Comparison of ENCODE assay signal across 2 cellular contexts in the genomic region with DNA sequence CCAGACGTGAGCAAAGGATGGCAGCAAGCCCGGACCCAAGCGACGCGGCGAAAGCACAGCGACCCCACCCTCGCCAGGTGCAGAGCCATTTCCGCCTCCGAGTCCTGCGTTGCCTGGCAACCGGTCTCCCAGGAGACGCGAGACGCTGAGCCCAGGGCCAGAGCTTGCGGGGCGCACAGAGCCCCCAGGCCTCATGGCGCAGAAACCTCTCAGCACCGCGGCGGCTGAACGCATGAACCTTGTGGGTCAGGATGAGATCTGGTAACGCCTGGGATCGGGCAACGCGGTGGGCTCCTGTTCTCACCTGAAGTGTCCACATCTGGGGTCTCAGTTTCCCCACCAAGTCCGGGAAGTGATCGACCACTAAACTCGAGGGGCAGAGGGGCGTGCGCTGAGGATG.
TF ChIP-seq lines count a peak whose summit lies in the region.

No MANE protein-coding gene starts in this region.

TF ChIP-seq in H1, 55 proteins besides CTCF, POLR2A, EP300 and RAD21 (continued from another document):
- TF ChIP-seq, protein P1, sequence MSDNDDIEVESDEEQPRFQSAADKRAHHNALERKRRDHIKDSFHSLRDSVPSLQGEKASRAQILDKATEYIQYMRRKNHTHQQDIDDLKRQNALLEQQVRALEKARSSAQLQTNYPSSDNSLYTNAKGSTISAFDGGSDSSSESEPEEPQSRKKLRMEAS (IDR thresholded peaks at IDR 0.05) = peak; percentile 71
- TF ChIP-seq TCF12 (IDR thresholded peaks at IDR 0.05; ENCODE audit: low read depth, low read length) (peak; percentile 81; the same call in 1 of the 2 replicates), SIN3A (conservative IDR thresholded peaks at IDR 0.05 in 1 of 2, IDR thresholded peaks at IDR 0.05 in 1 of 2; ENCODE audit: low read depth in 1 of 2, low read length in 2 of 2) (peak; percentile 99 to 100), YY1 (IDR thresholded peaks at IDR 0.05; ENCODE audit: low read depth, low read length) (peak; percentile 50; the same call in 1 of the 2 replicates), JUND (IDR thresholded peaks at IDR 0.05; ENCODE audit: low read length) (no peak), EZH2 (IDR thresholded peaks at IDR 0.05; ENCODE audit: low read depth, low read length, severe bottlenecking) (no peak), SAP30 (IDR thresholded peaks at IDR 0.05; ENCODE audit: insufficient read depth, insufficient replicate concordance, low read length) (no peak), JUN (IDR thresholded peaks at IDR 0.05; ENCODE audit: low read depth, low read length) (no peak), FOSL1 (IDR thresholded peaks at IDR 0.05; ENCODE audit: insufficient read depth, low read depth, low read length) (no peak), HDAC2 (IDR thresholded peaks at IDR 0.05; ENCODE audit: borderline replicate concordance in 1 of 2, low read depth in 2 of 2, low read length in 2 of 2) (0 out of 4 replicates have a peak, but pooled peaks of 1 of the 2 experiments have one; percentile 45)

TF ChIP-seq in neural cell, 6 proteins besides CTCF, POLR2A, EP300 and RAD21 (continued from another document):
- peak; percentile 46 for TF ChIP-seq MXI1 (conservative IDR thresholded peaks at IDR 0.05; ENCODE audit: poor library complexity, severe bottlenecking)
- TF ChIP-seq, protein P2, sequence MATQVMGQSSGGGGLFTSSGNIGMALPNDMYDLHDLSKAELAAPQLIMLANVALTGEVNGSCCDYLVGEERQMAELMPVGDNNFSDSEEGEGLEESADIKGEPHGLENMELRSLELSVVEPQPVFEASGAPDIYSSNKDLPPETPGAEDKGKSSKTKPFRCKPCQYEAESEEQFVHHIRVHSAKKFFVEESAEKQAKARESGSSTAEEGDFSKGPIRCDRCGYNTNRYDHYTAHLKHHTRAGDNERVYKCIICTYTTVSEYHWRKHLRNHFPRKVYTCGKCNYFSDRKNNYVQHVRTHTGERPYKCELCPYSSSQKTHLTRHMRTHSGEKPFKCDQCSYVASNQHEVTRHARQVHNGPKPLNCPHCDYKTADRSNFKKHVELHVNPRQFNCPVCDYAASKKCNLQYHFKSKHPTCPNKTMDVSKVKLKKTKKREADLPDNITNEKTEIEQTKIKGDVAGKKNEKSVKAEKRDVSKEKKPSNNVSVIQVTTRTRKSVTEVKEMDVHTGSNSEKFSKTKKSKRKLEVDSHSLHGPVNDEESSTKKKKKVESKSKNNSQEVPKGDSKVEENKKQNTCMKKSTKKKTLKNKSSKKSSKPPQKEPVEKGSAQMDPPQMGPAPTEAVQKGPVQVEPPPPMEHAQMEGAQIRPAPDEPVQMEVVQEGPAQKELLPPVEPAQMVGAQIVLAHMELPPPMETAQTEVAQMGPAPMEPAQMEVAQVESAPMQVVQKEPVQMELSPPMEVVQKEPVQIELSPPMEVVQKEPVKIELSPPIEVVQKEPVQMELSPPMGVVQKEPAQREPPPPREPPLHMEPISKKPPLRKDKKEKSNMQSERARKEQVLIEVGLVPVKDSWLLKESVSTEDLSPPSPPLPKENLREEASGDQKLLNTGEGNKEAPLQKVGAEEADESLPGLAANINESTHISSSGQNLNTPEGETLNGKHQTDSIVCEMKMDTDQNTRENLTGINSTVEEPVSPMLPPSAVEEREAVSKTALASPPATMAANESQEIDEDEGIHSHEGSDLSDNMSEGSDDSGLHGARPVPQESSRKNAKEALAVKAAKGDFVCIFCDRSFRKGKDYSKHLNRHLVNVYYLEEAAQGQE (IDR thresholded peaks at IDR 0.05; ENCODE audit: borderline replicate concordance) = no peak
TF ChIP-seq in neural cell: peak in this region for 1.
